8 cellular contexts compared by ENCODE assay signal in the genomic region with DNA sequence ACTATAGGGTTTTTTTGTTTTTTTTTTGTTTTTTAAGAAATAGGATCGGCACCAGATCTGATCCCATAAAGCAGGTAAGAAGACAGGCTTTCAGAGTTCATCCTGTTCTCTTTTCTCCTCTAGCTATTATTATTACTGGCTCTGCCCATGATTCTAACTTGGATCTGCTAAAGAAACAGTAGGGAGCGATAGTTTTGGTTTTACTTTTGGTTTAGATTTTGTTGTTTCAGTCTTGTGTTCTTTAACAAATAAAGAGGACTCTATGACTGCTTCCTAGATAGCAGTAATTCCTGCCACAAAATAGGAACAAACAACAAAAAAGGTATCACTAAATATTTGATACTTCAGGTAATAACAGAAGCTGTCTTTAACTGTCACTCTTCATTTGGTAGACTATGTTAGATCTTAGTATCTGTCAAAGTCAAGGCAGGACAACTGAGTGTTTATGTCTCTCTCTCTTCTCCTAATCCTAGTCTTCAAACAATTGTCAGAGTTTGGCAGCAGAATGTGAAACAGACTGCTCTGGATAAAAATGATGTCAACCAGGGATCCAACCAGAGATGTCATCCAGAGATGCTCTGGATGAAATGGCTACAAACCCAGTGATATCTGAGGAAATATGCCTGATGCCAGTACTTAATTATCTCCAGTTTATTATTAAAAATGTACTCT.
DNase-seq lines count a peak whose midpoint lies in the region; ATAC-seq and TF ChIP-seq lines count a peak whose summit lies in the region.

No MANE protein-coding gene starts in this region.

- no peaks in the 10 kb centered on the region for H3K27me3 ChIP-seq in CD4-positive, CD25-positive, alpha-beta regulatory T cell (ENCODE audit: control insufficient read depth, insufficient read depth, low read length)

- TF ChIP-seq CTCF in mucosa of descending colon (IDR thresholded peaks at IDR 0.05) (no peak), progenitor cell of endocrine pancreas (IDR thresholded peaks at IDR 0.05; ENCODE audit: unreplicated experiment) (no peak)

- H3K36me3 Mint-ChIP-seq in CD4-positive, CD25-positive, alpha-beta regulatory T cell = peaks cover 3% of the 10 kb centered on the region
- peaks cover 3% of the 10 kb centered on the region for H3K36me3 Mint-ChIP-seq in activated naive CD8-positive, alpha-beta T cell
- peaks cover 2% of the 10 kb centered on the region for H3K36me3 Mint-ChIP-seq in progenitor cell of endocrine pancreas (ENCODE audit: insufficient read depth)

- peaks cover 48 to 70% (median 56%) of the 10 kb centered on the region in 4 donors for H3K4me1 Mint-ChIP-seq in CD4-positive, CD25-positive, alpha-beta regulatory T cell
- H3K4me1 Mint-ChIP-seq in activated naive CD8-positive, alpha-beta T cell (ENCODE audit: low read depth) = peaks cover 53% of the 10 kb centered on the region
- H3K4me1 Mint-ChIP-seq in progenitor cell of endocrine pancreas (ENCODE audit: low read depth) = peaks cover 2% of the 10 kb centered on the region

- no peaks in the 10 kb centered on the region for H3K9me3 Mint-ChIP-seq in CD4-positive, CD25-positive, alpha-beta regulatory T cell
- no peaks in the 10 kb centered on the region for H3K9me3 Mint-ChIP-seq in activated naive CD8-positive, alpha-beta T cell (ENCODE audit: low read depth)
- H3K9me3 Mint-ChIP-seq in progenitor cell of endocrine pancreas (ENCODE audit: low read depth) = no peaks in the 10 kb centered on the region

- peak overlapping the region; percentile 47 for H3K27ac ChIP-seq in CD4-positive, CD25-positive, alpha-beta regulatory T cell (ENCODE audit: insufficient read depth, low read length, poor library complexity, severe bottlenecking)

- H3K36me3 ChIP-seq in CD4-positive, CD25-positive, alpha-beta regulatory T cell (ENCODE audit: control insufficient read depth, insufficient read depth, low read length) = no peaks in the 10 kb centered on the region
- H3K36me3 ChIP-seq in mucosa of descending colon (ENCODE audit: low read depth) = no peaks in the 10 kb centered on the region

- H3K4me3 Mint-ChIP-seq in CD4-positive, CD25-positive, alpha-beta regulatory T cell = peak overlapping the region; percentile 80 to 93 (median 82)
- peak overlapping the region; percentile 67 for H3K4me3 Mint-ChIP-seq in activated naive CD8-positive, alpha-beta T cell
- H3K4me3 Mint-ChIP-seq in progenitor cell of endocrine pancreas (ENCODE audit: low read depth) = no peak overlapping the region

- TF ChIP-seq POLR2A in GM18505 (IDR thresholded peaks at IDR 0.05; ENCODE audit: borderline replicate concordance, extremely low read depth, insufficient read depth, insufficient read length) = no peak

- intact Hi-C loops in mucosa of descending colon (cut with DNase I, micrococcal nuclease) = no loop called here

- H3K4me1 ChIP-seq in CD4-positive, CD25-positive, alpha-beta regulatory T cell (ENCODE audit: control insufficient read depth, insufficient read depth, low read length, poor library complexity, severe bottlenecking) = peaks cover 22% of the 10 kb centered on the region
- peaks cover 14% of the 10 kb centered on the region for H3K4me1 ChIP-seq in mucosa of descending colon (ENCODE audit: low read depth)

- peak overlapping the region; percentile 78 for H3K4me3 ChIP-seq in CD4-positive, CD25-positive, alpha-beta regulatory T cell (ENCODE audit: low read depth, low read length)
- no peak overlapping the region for H3K4me3 ChIP-seq in mucosa of descending colon

- H3K9me3 ChIP-seq in CD4-positive, CD25-positive, alpha-beta regulatory T cell (ENCODE audit: control insufficient read depth in 2 of 2, low read length in 2 of 2) = no peaks in the 10 kb centered on the region
- H3K9me3 ChIP-seq in mucosa of descending colon = no peaks in the 10 kb centered on the region

- H3K27me3 Mint-ChIP-seq in CD4-positive, CD25-positive, alpha-beta regulatory T cell = no peaks in the 10 kb centered on the region
- no peaks in the 10 kb centered on the region for H3K27me3 Mint-ChIP-seq in activated naive CD8-positive, alpha-beta T cell
- no peaks in the 10 kb centered on the region for H3K27me3 Mint-ChIP-seq in progenitor cell of endocrine pancreas

- DNase-seq in CD4-positive, CD25-positive, alpha-beta regulatory T cell = peak in 2 of 3 donors; percentile 20 to 62
- DNase-seq in mucosa of descending colon = no peak
- no peak for DNase-seq in HuH-7.5 (ENCODE audit: low spot score)
- DNase-seq in progenitor cell of endocrine pancreas (ENCODE audit: low spot score, unreplicated experiment) = no peak
- no peak for DNase-seq in DMS153 (lab: John Stamatoyannopoulos, UW)

- H3K27ac Mint-ChIP-seq in CD4-positive, CD25-positive, alpha-beta regulatory T cell = peak overlapping the region; percentile 90 to 94 (median 93)
- H3K27ac Mint-ChIP-seq in activated naive CD8-positive, alpha-beta T cell = peak overlapping the region; percentile 36
- no peak overlapping the region for H3K27ac Mint-ChIP-seq in progenitor cell of endocrine pancreas

- peak in 1 of 2 donors; percentile 26 for ATAC-seq in CD4-positive, CD25-positive, alpha-beta regulatory T cell (ENCODE audit: low read depth in 2 of 2)
- ATAC-seq in GM21576 (IDR thresholded peaks at IDR 0.05; ENCODE audit: unreplicated experiment) = peak; percentile 48
- peak; percentile 51 for ATAC-seq in mucosa of descending colon
- no peak for ATAC-seq in GM18505 (IDR thresholded peaks at IDR 0.05; ENCODE audit: unreplicated experiment)

Comparison
In these comparisons a context has a peak if more than half of its experiments do, and no peak if none do; other contexts are left out.
1. DNase-seq: peak in CD4-positive, CD25-positive, alpha-beta regulatory T cell (2 of 3); none in mucosa of descending colon (0 of 3), HuH-7.5 (single experiment), progenitor cell of endocrine pancreas (single experiment) and DMS153 (single experiment).